ENCODE assay signal across 27 cellular contexts in the genomic region with DNA sequence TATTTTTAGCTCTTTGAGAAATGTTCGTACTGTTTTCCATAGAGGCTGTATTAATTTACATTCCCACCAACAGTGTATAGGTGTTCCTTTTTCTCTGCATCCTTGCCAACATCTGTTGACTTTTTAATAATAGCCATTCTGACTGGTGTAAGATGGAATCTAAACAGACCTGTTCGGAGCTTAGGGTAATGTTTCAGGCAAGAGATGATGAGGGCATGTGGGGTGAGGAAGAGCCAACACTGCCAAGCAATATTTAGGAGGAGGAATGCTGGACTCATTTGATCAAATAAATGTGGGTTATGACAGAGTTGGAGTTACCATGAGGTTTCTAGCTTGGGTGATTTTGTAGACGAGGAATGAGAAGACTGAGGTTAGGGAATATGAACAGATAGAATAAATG.
"Had no signal": no experiment of that assay in that cellular context is flagged by ENCODE, and none has a peak within 500 bp of the region (broad histone marks: within the 10 kb centered on the region; RNA-seq: fewer than 3 reads in every experiment).

No MANE protein-coding gene starts in this region.

- H3K9ac ChIP-seq: neural progenitor cell, parathyroid adenoma had no signal

- H3K27me3 Mint-ChIP-seq: dendritic cell treated with granulocyte-macrophage colony-stimulating factor and Interleukin-4, amounts not matched to agents 40 ng/mL and 50 ng/mL, for 4 days; progenitor cell of endocrine pancreas had no signal

- H2AFZ ChIP-seq: neural progenitor cell, parathyroid adenoma had no signal

- ATAC-seq: gastrocnemius medialis; left ventricle myocardium superior; lower lobe of right lung; right lobe of liver; stimulated activated effector memory CD8-positive, alpha-beta T cell treated with anti-CD3 and anti-CD28 coated beads, Interleukin-12 subunit alpha, Interleukin-12 subunit beta, amount 100 ng/mL, for 72 hours had no signal

- H3K9me3 Mint-ChIP-seq: dendritic cell treated with granulocyte-macrophage colony-stimulating factor and Interleukin-4, amounts not matched to agents 40 ng/mL and 50 ng/mL, for 4 days; nephron; stimulated activated effector memory CD8-positive, alpha-beta T cell treated with anti-CD3 and anti-CD28 coated beads, Interleukin-12 subunit alpha, Interleukin-12 subunit beta, amount 100 ng/mL, for 72 hours had no signal

- H3K27ac ChIP-seq: colonic mucosa, gastrocnemius medialis, lower lobe of right lung, neural progenitor cell, parathyroid adenoma, right lobe of liver, stomach, testis, tibial artery, upper lobe of left lung had no signal

- H3K9me3 ChIP-seq: colonic mucosa, gastrocnemius medialis, lower lobe of right lung, right lobe of liver, testis, tibial artery had no signal

- DNase-seq: colonic mucosa; effector CD8-positive, alpha-beta T cell; endodermal cell; foreskin fibroblast; gastrocnemius medialis; head of caudate nucleus; left ventricle myocardium superior; lower lobe of right lung; right lobe of liver; stimulated activated CD4-positive, alpha-beta T cell treated with anti-CD3 and anti-CD28 coated beads, Interleukin-12 subunit alpha, Interleukin-12 subunit beta, amount 100 ng/mL, for 4 hours; stimulated activated CD4-positive, alpha-beta T cell treated with anti-CD3 and anti-CD28 coated beads, Interleukin-1b, Interleukin-23, amount 100 ng/mL, for 48 hours; stimulated activated CD4-positive, alpha-beta T cell treated with anti-CD3 and anti-CD28 coated beads, Interleukin-4, amount 100 ng/mL, for 24 hours; stimulated activated naive CD4-positive, alpha-beta T cell treated with Interleukin-2 at 50 U/mL for 16 hours; stomach; testis; tibial artery; upper lobe of left lung had no signal

- H3K27ac Mint-ChIP-seq: dendritic cell treated with granulocyte-macrophage colony-stimulating factor and Interleukin-4, amounts not matched to agents 40 ng/mL and 50 ng/mL, for 4 days; endodermal cell; nephron; neural progenitor cell; progenitor cell of endocrine pancreas had no signal

- H3K4me2 ChIP-seq: neural progenitor cell, smooth muscle cell had no signal

- H3K36me3 ChIP-seq: colonic mucosa, gastrocnemius medialis, lower lobe of right lung, neural progenitor cell, right lobe of liver, upper lobe of left lung had no signal

- FAIRE-seq: endothelial cell of umbilical vein, keratinocyte, urothelium cell line had no signal

- H3K4me3 Mint-ChIP-seq: dendritic cell treated with granulocyte-macrophage colony-stimulating factor and Interleukin-4, amounts not matched to agents 40 ng/mL and 50 ng/mL, for 4 days; endodermal cell; nephron; neural progenitor cell; stimulated activated effector memory CD8-positive, alpha-beta T cell treated with anti-CD3 and anti-CD28 coated beads, Interleukin-12 subunit alpha, Interleukin-12 subunit beta, amount 100 ng/mL, for 72 hours had no signal

- H3K4me3 ChIP-seq: colonic mucosa, gastrocnemius medialis, lower lobe of right lung, neural progenitor cell, right lobe of liver, smooth muscle cell, stomach, testis, tibial artery, upper lobe of left lung had no signal

- H3K79me2 ChIP-seq: parathyroid adenoma had no signal

- H3K27me3 ChIP-seq: colonic mucosa, gastrocnemius medialis, neural progenitor cell, right lobe of liver, stomach, testis, tibial artery, upper lobe of left lung had no signal

- H3K4me1 ChIP-seq: colonic mucosa, lower lobe of right lung, parathyroid adenoma, right lobe of liver, testis, tibial artery, upper lobe of left lung had no signal
